In genomic region chr4:152301381-152301780, GRCh38 we compare ENCODE assay signal across 25 cellular contexts.
"Had no signal": no experiment of that assay in that cellular context is flagged by ENCODE, and none has a peak within 500 bp of the region (broad histone marks: within the 10 kb centered on the region; RNA-seq: fewer than 3 reads in every experiment).

No MANE protein-coding gene starts in this region.

- H3K9me3 ChIP-seq: adrenal gland, colonic mucosa, Peyer's patch, SJCRH30, SK-N-SH had no signal

- DNase-seq: activated CD4-positive, alpha-beta T cell treated with anti-CD3 and anti-CD28 coated beads for 4 hours; activated CD4-positive, alpha-beta T cell treated with anti-CD3 and anti-CD28 coated beads, Interleukin-2, amount 50 U/mL, for 4 hours; activated CD8-positive, alpha-beta memory T cell treated with anti-CD3 and anti-CD28 coated beads, Interleukin-2, amount 50 U/mL, for 48 hours; activated CD8-positive, alpha-beta T cell treated with anti-CD3 and anti-CD28 coated beads, Interleukin-2, amount 10 ng/mL, durations not matched to agents 7 days and 5 days; activated naive CD4-positive, alpha-beta T cell treated with anti-CD3 and anti-CD28 coated beads, Interleukin-2, amount 50 U/mL, for 16 hours; activated naive CD8-positive, alpha-beta T cell treated with anti-CD3 and anti-CD28 coated beads, Interleukin-2, amount 10 ng/mL, durations not matched to agents 7 days and 5 days; activated T-cell treated with anti-CD3 and anti-CD28 coated beads, Interleukin-2, amount 50 U/mL, for 1 hour; adrenal gland; anterior cingulate cortex; caudate nucleus; colonic mucosa; Kasumi-1; NCI-H1105; NCI-H1436; NCI-H1694 treated with DMSO at 0.1 percent for 48 hours; NCI-H2081; NCI-H510A treated with DMSO at 0.1 percent for 48 hours; NCI-H69; Peyer's patch; Right ventricle myocardium superior; SJCRH30; SK-N-SH; T-helper 1 cell had no signal

- H3K4me1 ChIP-seq: adrenal gland, colonic mucosa, Peyer's patch, SJCRH30 had no signal

- H3K27me3 ChIP-seq: adrenal gland, colonic mucosa, Peyer's patch, SJCRH30 had no signal

- H3K4me3 ChIP-seq: adrenal gland, colonic mucosa, Peyer's patch, SJCRH30 had no signal

- H3K27me3 Mint-ChIP-seq: activated naive CD8-positive, alpha-beta T cell treated with anti-CD3 and anti-CD28 coated beads, Interleukin-2, amount 10 ng/mL, durations not matched to agents 7 days and 5 days had no signal

- H3K27ac Mint-ChIP-seq: activated CD8-positive, alpha-beta T cell treated with anti-CD3 and anti-CD28 coated beads, Interleukin-2, amount 10 ng/mL, durations not matched to agents 7 days and 5 days; activated naive CD8-positive, alpha-beta T cell treated with anti-CD3 and anti-CD28 coated beads, Interleukin-2, amount 10 ng/mL, durations not matched to agents 7 days and 5 days had no signal

- H3K27ac ChIP-seq: adrenal gland, colonic mucosa, Peyer's patch, RWPE1, SJCRH30 had no signal

- ATAC-seq: activated CD4-positive, CD25-positive, alpha-beta regulatory T cell treated with anti-CD3 and anti-CD28 coated beads, Interleukin-2, amount 50 U/mL, for 24 hours; activated CD8-positive, alpha-beta T cell treated with anti-CD3 and anti-CD28 coated beads, Interleukin-2, amount 10 ng/mL, durations not matched to agents 7 days and 5 days had no signal

- H3K9ac ChIP-seq: SK-N-SH had no signal

- H3K4me2 ChIP-seq: SK-N-SH had no signal

- H3K4me1 Mint-ChIP-seq: activated naive CD8-positive, alpha-beta T cell treated with anti-CD3 and anti-CD28 coated beads, Interleukin-2, amount 10 ng/mL, durations not matched to agents 7 days and 5 days had no signal

- H3K36me3 ChIP-seq: adrenal gland, colonic mucosa, Peyer's patch, SJCRH30 had no signal

- H3K4me3 Mint-ChIP-seq: activated CD8-positive, alpha-beta T cell treated with anti-CD3 and anti-CD28 coated beads, Interleukin-2, amount 10 ng/mL, durations not matched to agents 7 days and 5 days; activated naive CD8-positive, alpha-beta T cell treated with anti-CD3 and anti-CD28 coated beads, Interleukin-2, amount 10 ng/mL, durations not matched to agents 7 days and 5 days had no signal

- H3K36me3 Mint-ChIP-seq: activated naive CD8-positive, alpha-beta T cell treated with anti-CD3 and anti-CD28 coated beads, Interleukin-2, amount 10 ng/mL, durations not matched to agents 7 days and 5 days had no signal
